1 cellular context compared by ENCODE assay signal in genomic region chr12:53334822-53335221, GRCh38.
TF ChIP-seq lines count a peak whose summit lies in the region.

No MANE protein-coding gene starts in this region.

TF ChIP-seq in K562, 482 proteins besides CTCF, POLR2A, EP300 and RAD21:
- TF ChIP-seq, protein P1, sequence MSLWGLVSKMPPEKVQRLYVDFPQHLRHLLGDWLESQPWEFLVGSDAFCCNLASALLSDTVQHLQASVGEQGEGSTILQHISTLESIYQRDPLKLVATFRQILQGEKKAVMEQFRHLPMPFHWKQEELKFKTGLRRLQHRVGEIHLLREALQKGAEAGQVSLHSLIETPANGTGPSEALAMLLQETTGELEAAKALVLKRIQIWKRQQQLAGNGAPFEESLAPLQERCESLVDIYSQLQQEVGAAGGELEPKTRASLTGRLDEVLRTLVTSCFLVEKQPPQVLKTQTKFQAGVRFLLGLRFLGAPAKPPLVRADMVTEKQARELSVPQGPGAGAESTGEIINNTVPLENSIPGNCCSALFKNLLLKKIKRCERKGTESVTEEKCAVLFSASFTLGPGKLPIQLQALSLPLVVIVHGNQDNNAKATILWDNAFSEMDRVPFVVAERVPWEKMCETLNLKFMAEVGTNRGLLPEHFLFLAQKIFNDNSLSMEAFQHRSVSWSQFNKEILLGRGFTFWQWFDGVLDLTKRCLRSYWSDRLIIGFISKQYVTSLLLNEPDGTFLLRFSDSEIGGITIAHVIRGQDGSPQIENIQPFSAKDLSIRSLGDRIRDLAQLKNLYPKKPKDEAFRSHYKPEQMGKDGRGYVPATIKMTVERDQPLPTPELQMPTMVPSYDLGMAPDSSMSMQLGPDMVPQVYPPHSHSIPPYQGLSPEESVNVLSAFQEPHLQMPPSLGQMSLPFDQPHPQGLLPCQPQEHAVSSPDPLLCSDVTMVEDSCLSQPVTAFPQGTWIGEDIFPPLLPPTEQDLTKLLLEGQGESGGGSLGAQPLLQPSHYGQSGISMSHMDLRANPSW (CRISPR knock-in tag; IDR thresholded peaks at IDR 0.05) = no peak
- TF ChIP-seq ZBTB7A (IDR thresholded peaks at IDR 0.05; ENCODE audit: borderline replicate concordance, control insufficient read depth, low read depth, low read length) (0 out of 2 replicates have a peak, but pooled peaks have one; percentile 30), XRCC4 (IDR thresholded peaks at IDR 0.05; ENCODE audit: extremely low read depth, insufficient read depth, insufficient read length) (no peak), ATF6 (CRISPR knock-in tag; IDR thresholded peaks at IDR 0.05) (no peak), SP1 (CRISPR knock-in tag; IDR thresholded peaks at IDR 0.05) (no peak), ZNF184 (CRISPR knock-in tag; IDR thresholded peaks at IDR 0.05) (no peak), ZNF274 (IDR thresholded peaks at IDR 0.05; ENCODE audit: borderline replicate concordance, low read depth, low read length) (no peak)
